In the genomic region with DNA sequence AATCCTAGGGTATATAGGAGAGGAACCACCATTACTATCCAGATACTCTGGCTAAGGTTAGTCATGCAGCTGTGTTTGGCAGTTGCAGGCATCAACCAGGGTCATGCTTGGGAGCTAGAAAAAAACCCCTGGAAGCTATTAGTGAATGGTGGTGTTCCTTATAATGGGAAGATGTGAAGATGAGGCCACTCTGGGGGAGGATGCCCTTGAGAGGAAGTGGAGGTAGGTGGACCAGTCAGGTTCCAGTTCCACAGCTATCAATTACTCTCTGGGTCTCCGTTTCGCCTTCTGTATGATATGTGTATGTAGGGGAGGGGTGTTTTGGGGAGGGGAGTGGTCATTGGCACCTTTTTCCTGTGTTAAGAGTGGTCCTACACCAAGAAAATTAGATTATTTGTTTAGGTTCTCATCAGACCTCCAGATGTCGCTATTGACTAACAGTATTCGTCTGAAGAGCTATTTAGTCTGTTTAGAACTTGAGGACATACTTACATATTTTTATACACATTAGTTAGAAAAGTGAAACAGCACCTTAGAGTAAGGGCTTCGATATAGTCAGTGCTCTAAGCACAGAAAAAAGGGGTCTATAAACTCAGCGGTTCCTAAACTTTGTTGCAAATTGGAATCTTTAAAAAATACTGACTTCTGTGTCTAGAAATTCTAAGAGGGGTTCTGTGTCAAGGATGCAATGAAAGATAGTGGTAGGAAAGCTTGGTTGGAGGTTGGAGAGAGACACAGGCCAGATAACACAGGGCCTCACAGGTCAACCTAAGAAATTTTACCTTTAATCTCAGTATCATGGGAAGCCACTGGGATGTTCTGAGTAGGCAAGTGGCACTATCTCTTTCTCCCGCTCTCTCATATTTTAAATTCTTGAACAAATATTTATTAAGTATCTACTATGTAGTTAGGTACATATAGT, we compare ENCODE assay signal across 1 cellular context.
A peak's percentile ranks its signal among the peaks of the same experiment; 100 is the strongest.
TF ChIP-seq lines count a peak whose summit lies in the region.

No MANE protein-coding gene starts in this region.

TF ChIP-seq in IMR-90, 13 proteins besides CTCF, POLR2A, EP300 and RAD21:
- TF ChIP-seq BHLHE40 (IDR thresholded peaks at IDR 0.05; ENCODE audit: low read depth, low read length) (no peak), MAZ (IDR thresholded peaks at IDR 0.05; ENCODE audit: borderline replicate concordance, low read depth, low read length) (no peak), CEBPB (IDR thresholded peaks at IDR 0.05; ENCODE audit: low read depth, low read length) (no peak), MAFK (IDR thresholded peaks at IDR 0.05; ENCODE audit: low read depth, low read length) (no peak), NFE2L2 (IDR thresholded peaks at IDR 0.05; ENCODE audit: low read depth, low read length) (no peak), SMC3 (IDR thresholded peaks at IDR 0.05; ENCODE audit: low read depth, low read length) (peak; percentile 91)
